In the genomic region with DNA sequence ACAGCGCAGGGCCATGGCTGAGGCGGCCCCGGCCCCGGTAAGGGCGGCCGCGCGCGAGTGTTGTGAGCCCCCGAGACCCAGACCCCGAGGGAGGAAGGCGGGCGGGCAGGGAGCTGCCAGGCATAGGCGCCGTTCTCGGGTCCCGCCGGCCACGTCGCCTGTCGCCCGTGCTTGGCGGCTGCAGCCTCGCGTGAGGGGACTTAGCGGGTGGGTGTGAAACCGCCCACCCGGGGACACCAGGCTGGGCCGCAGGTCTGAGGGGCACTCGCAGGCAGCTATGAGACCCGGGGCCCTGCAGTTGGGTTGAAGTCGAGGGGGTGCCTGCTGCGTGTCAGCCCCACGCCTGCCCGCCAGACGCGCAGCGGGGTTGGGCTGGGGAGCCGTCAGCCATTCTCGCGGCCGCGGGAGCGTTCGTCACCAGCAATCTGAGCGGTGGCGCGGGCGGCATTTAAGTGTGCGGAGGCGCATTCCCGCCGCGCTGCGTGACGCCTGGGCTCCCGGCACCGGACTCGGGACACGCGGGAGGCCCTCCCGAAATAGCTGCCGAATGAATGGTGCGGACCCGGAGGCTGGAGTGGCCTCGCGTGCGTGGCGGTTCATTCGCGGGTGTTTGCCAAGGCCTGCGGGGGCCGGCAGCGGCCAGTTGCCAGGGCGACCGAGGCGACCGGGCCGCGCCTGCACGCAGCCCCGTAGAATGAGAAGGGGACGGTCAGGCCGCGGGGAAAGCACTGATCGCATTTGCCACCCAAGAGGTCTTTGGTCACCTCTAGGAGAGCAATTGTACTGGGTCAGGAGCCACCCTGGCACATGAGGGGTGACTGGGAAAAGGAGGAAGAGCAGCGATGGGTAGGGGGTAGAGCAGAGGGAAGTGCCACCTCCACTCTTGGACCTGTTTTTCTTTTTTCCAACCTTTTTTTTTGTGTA, we compare ENCODE assay signal across 8 cellular contexts. TPM values are rescaled to one million over a fixed set of nuclear protein-coding genes. Genes with fewer than 3 reads are reported as not detected.
A peak's percentile ranks its signal among the peaks of the same experiment; 100 is the strongest.
DNase-seq lines count a peak whose midpoint lies in the region; ATAC-seq and TF ChIP-seq lines count a peak whose summit lies in the region.

No MANE protein-coding gene starts in this region.

- H3K27ac ChIP-seq in angular gyrus (ENCODE audit: low read depth, low read length): peak overlapping the region; percentile 73
- H3K27ac ChIP-seq in right cardiac atrium (ENCODE audit: low read length): peak overlapping the region; percentile 88
- H3K27ac ChIP-seq in psoas muscle: peak overlapping the region; percentile 94

- peaks cover 30% of the 10 kb centered on the region for H3K4me1 Mint-ChIP-seq in Calu3 (ENCODE audit: low read depth, unreplicated experiment)

- H3K9me3 ChIP-seq in right cardiac atrium (ENCODE audit: control insufficient read depth, low read length) (no peaks in the 10 kb centered on the region), psoas muscle (no peaks in the 10 kb centered on the region)

- H3K27me3 ChIP-seq in right cardiac atrium (ENCODE audit: control insufficient read depth, insufficient read depth) (no peaks in the 10 kb centered on the region), psoas muscle (ENCODE audit: insufficient read depth in 3 of 3, low read length in 2 of 3) (no peaks in the 10 kb centered on the region)

- H3K27me3 Mint-ChIP-seq in Calu3 (ENCODE audit: unreplicated experiment): no peaks in the 10 kb centered on the region

- intact Hi-C loops in Calu3 (cut with micrococcal nuclease; ENCODE audit: unreplicated experiment): loop anchor here (2.0 to 5.0 kb wide), 4 partner anchors 49 to 275 kb away; partner anchors contain the start of genes PDIA4 and ZNF282
- intact Hi-C loops in right cardiac atrium (cut with DNase I): no loop called here
- intact Hi-C loops in psoas muscle (cut with DNase I): loop anchor here in 1 of 2 donors (2.0 kb wide), 1 partner anchor 19 kb away; no protein-coding TSS in a partner anchor

- H3K4me3 ChIP-seq in right cardiac atrium (ENCODE audit: low read length): peak overlapping the region; percentile 81
- peak overlapping the region; percentile 98 for H3K4me3 ChIP-seq in psoas muscle

- H3K27ac Mint-ChIP-seq in Calu3 (ENCODE audit: unreplicated experiment): peak overlapping the region; percentile 90

- CTCF ChIA-PET in Calu3 (lab: Charles Lee): interaction anchor here (0.5 to 1.9 kb wide), 7 partner anchors 21 to 143 kb away, joined by 3 to 13 read pairs (median 6); partner anchors contain the start of gene ZNF425

- no peaks in the 10 kb centered on the region for H3K9me3 Mint-ChIP-seq in Calu3 (ENCODE audit: low read depth, unreplicated experiment)

- peak; percentile 64 to 76 for ATAC-seq in right cardiac atrium
- peak; percentile 51 to 78 (median 62) for ATAC-seq in psoas muscle

- H3K36me3 Mint-ChIP-seq in Calu3 (ENCODE audit: insufficient read depth, unreplicated experiment): peaks cover 61% of the 10 kb centered on the region

- BruUV-seq in Calu3 (replicated peaks; lab: Mats Ljungman, UMichigan): no TSS peak

- H3K4me3 Mint-ChIP-seq in Calu3 (ENCODE audit: low read depth, unreplicated experiment): peak overlapping the region; percentile 69

- TF ChIP-seq CTCF in Calu3 (IDR thresholded peaks at IDR 0.05; ENCODE audit: unreplicated experiment) (no peak), GM20000 (IDR thresholded peaks at IDR 0.05; ENCODE audit: extremely low read depth, missing control alignments) (no peak), psoas muscle (IDR thresholded peaks at IDR 0.05) (no peak)

- DNase-seq in Calu3: peak; percentile 50
- peak; percentile 74 for DNase-seq in GM20000 (ENCODE audit: low spot score)
- DNase-seq in HK-2 (ENCODE audit: unreplicated experiment): peak; percentile 71
- DNase-seq in T follicular helper cell (ENCODE audit: low read depth): peak; percentile 62
- DNase-seq in right cardiac atrium: peak; percentile 60 to 84 (median 83)
- peak; percentile 66 to 77 for DNase-seq in psoas muscle
- no peak for DNase-seq in NCI-H524 treated with DMSO at 0.1 percent for 48 hours (lab: John Stamatoyannopoulos, UW)

- H3K4me1 ChIP-seq in right cardiac atrium (ENCODE audit: control insufficient read depth, insufficient read depth, low read length) (no peaks in the 10 kb centered on the region), psoas muscle (peaks cover 21% of the 10 kb centered on the region)

- under 1% methylated on average over 87 of the region's 87 CpGs for WGBS in right cardiac atrium
- WGBS in psoas muscle, 3 donors: 0 to 1% (median 0%) methylated on average over 62 to 87 of the region's 87 CpGs

- no peaks in the 10 kb centered on the region for H3K36me3 ChIP-seq in psoas muscle (ENCODE audit: insufficient read depth in 1 of 2, low read depth in 1 of 2)

RNA-seq across cellular contexts. Expression of gene ZNF398, which starts 0.7 kb away (rescaled TPM):
- total RNA-seq in Calu3 (2022): 14.6 and 17.0 TPM in 2 replicates
- 10 to 100 TPM in 1 of 4 donors, 1 to 10 TPM in 3; 7.6 to 10.3 (median 8.7) TPM for total RNA-seq in right cardiac atrium
- polyA plus RNA-seq in right cardiac atrium: 2.5 TPM
- total RNA-seq in psoas muscle: 10 to 100 TPM in 1 of 4 donors, 1 to 10 TPM in 3; 7.8 to 12.4 (median 8.6) TPM
- polyA plus RNA-seq in psoas muscle: 1 to 10 TPM; 2.8 to 6.9 (median 4.2) TPM

RNA-seq across cellular contexts. Expression of gene ZNF425, which starts 21.9 kb away (rescaled TPM):
- 1.0 and 1.5 TPM in 2 replicates for total RNA-seq in Calu3 (2022)
- total RNA-seq in right cardiac atrium: under 1 TPM; 0.72 to 0.99 (median 0.81) TPM
- 0.50 TPM for polyA plus RNA-seq in right cardiac atrium
- 1 to 10 TPM in 3 of 4 donors, under 1 TPM in 1; 0.76 to 1.9 (median 1.7) TPM for total RNA-seq in psoas muscle
- 1 to 10 TPM in 2 of 3 donors, under 1 TPM in 1; 0.66 to 2.5 (median 1.4) TPM for polyA plus RNA-seq in psoas muscle

RNA-seq across cellular contexts. Expression of gene ZNF282, which starts 47.4 kb away (rescaled TPM):
- 40.3 and 45.2 TPM in 2 replicates for total RNA-seq in Calu3 (2022)
- total RNA-seq in right cardiac atrium: 10 to 100 TPM; 13.6 to 14.6 (median 13.9) TPM
- 8.0 TPM for polyA plus RNA-seq in right cardiac atrium
- total RNA-seq in psoas muscle: 10 to 100 TPM; 15.3 to 22.5 (median 16.7) TPM
- polyA plus RNA-seq in psoas muscle: 10 to 100 TPM in 1 of 3 donors, 1 to 10 TPM in 2; 7.6 to 11.5 (median 10.0) TPM

RNA-seq across cellular contexts. Expression of gene ZNF786, which starts 57.5 kb away (rescaled TPM):
- 9.8 and 10.9 TPM in 2 replicates for total RNA-seq in Calu3 (2022)
- total RNA-seq in right cardiac atrium: 1 to 10 TPM; 2.5 to 4.1 (median 3.3) TPM
- polyA plus RNA-seq in right cardiac atrium: 2.1 TPM
- total RNA-seq in psoas muscle: 1 to 10 TPM; 2.1 to 3.6 (median 3.3) TPM
- 1 to 10 TPM; 2.5 to 4.4 (median 3.1) TPM for polyA plus RNA-seq in psoas muscle
